31 cellular contexts compared by ENCODE assay signal in the genomic region with DNA sequence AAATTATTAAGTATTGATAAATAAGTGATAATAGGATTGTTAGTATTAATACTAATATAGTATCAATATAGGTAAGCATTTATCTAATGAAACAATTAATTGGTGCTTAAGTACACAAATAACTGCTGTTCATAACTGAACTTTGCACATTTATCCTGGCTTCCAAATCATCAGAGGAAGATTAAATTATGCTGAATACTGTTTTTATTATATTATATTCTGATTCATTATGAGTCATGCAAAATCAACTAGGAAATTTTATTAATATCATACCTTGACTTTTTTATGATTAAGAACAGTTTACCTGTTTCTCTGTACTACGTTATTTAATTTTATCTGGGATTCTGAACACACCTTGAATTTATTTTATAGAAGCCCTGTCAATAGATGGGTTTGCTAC. TPM values are rescaled to one million over a fixed set of nuclear protein-coding genes. Genes with fewer than 3 reads are reported as not detected.
"Had no signal": no experiment of that assay in that cellular context is flagged by ENCODE, and none has a peak within 500 bp of the region (broad histone marks: within the 10 kb centered on the region; RNA-seq: fewer than 3 reads in every experiment).

No MANE protein-coding gene starts in this region.

- H3K27ac ChIP-seq: coronary artery, epithelial cell of prostate, esophagus squamous epithelium, gastrocnemius medialis, heart right ventricle, left lung, lower lobe of right lung had no signal

- H3K9me3 ChIP-seq: esophagus squamous epithelium, gastrocnemius medialis, heart right ventricle, left lung, lower lobe of right lung had no signal

- H3K4me3 ChIP-seq: coronary artery, dorsolateral prefrontal cortex, esophagus squamous epithelium, gastrocnemius medialis, heart right ventricle, left lung, lower lobe of right lung had no signal

- FAIRE-seq: colon, islet of Langerhans, keratinocyte had no signal

- H3K27me3 ChIP-seq: dorsolateral prefrontal cortex, esophagus squamous epithelium, gastrocnemius medialis, heart right ventricle, left lung had no signal

- ATAC-seq: esophagus mucosa; gastrocnemius medialis; heart right ventricle; left cardiac atrium; left lung; left ventricle myocardium superior; lower lobe of right lung; naive thymus-derived CD4-positive, alpha-beta T cell had no signal

- DNase-seq: dermis blood vessel endothelial cell; dorsolateral prefrontal cortex; effector CD4-positive, alpha-beta T cell; effector memory CD4-positive, alpha-beta T cell; erythroblast; esophagus squamous epithelium; foreskin fibroblast; foreskin melanocyte; gastrocnemius medialis; glutamatergic neuron; head of caudate nucleus; heart right ventricle; hippocampal formation; left cardiac atrium; left lung; left ventricle myocardium superior; lower lobe of right lung; mesendoderm; midbrain; naive thymus-derived CD4-positive, alpha-beta T cell had no signal

- H3K36me3 ChIP-seq: esophagus squamous epithelium, gastrocnemius medialis, left lung, lower lobe of right lung had no signal

- H3K4me1 ChIP-seq: esophagus squamous epithelium, gastrocnemius medialis, heart right ventricle, left lung, lower lobe of right lung had no signal

RNA-seq across cellular contexts. Expression of a gene that starts 42.6 kb away (rescaled TPM):
- total RNA-seq: mononuclear cell; naive thymus-derived CD4-positive, alpha-beta T cell had no signal
- polyA plus RNA-seq: naive thymus-derived CD4-positive, alpha-beta T cell had no signal

RNA-seq across cellular contexts. Expression of a gene that starts 48.6 kb away (rescaled TPM):
- total RNA-seq: dermis blood vessel endothelial cell; dorsolateral prefrontal cortex; esophagus mucosa; esophagus squamous epithelium; gastrocnemius medialis; glomerular endothelial cell; heart right ventricle; kidney epithelial cell; left cardiac atrium; left lung; left ventricle myocardium superior; lower leg skin; lower lobe of right lung; lung microvascular endothelial cell; mononuclear cell; naive thymus-derived CD4-positive, alpha-beta T cell had no signal
- polyA plus RNA-seq: keratinocyte; naive thymus-derived CD4-positive, alpha-beta T cell had no signal
